ENCODE assay signal across 1 cellular context in the genomic region with DNA sequence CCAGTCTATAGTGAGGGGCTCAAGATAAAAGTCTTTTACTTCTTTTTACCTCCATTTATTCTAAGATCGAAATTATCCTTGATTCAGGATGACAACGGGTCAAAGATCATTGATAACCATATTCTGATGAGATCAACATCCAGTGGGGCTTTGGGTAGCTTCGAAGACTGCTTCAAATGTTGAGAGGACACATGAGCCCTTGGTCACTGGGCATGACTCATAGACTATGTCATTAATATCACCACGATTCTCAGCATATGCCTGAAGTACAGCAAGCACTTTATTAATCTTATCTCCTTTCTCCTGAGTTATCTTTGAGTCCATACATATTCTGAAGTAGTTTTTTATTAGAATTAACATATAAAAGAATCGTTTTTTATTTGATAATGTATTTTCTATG.
TF ChIP-seq lines count a peak whose summit lies in the region.

No MANE protein-coding gene starts in this region.

TF ChIP-seq in IMR-90, 13 proteins besides CTCF, POLR2A, EP300 and RAD21 (continued from another document):
- TF ChIP-seq, protein P1, sequence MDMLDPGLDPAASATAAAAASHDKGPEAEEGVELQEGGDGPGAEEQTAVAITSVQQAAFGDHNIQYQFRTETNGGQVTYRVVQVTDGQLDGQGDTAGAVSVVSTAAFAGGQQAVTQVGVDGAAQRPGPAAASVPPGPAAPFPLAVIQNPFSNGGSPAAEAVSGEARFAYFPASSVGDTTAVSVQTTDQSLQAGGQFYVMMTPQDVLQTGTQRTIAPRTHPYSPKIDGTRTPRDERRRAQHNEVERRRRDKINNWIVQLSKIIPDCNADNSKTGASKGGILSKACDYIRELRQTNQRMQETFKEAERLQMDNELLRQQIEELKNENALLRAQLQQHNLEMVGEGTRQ (IDR thresholded peaks at IDR 0.05; ENCODE audit: low read depth, low read length) = no peak
- TF ChIP-seq CEBPB (IDR thresholded peaks at IDR 0.05; ENCODE audit: low read depth, low read length) (no peak), RCOR1 (IDR thresholded peaks at IDR 0.05; ENCODE audit: insufficient replicate concordance, low read length) (no peak), NFE2L2 (IDR thresholded peaks at IDR 0.05; ENCODE audit: low read depth, low read length) (no peak)
